34 cellular contexts compared by ENCODE assay signal in genomic region chr4:180994722-180995121, GRCh38.
"Had no signal": no experiment of that assay in that cellular context is flagged by ENCODE, and none has a peak within 500 bp of the region (broad histone marks: within the 10 kb centered on the region; RNA-seq: fewer than 3 reads in every experiment).

No MANE protein-coding gene starts in this region.

- H3K4me2 ChIP-seq: KMS-11 had no signal

- H3K27ac ChIP-seq: KMS-11 had no signal

- H3K4me3 ChIP-seq: MG63 had no signal

- H3K9ac ChIP-seq: KMS-11 had no signal

- H3K9me3 ChIP-seq: MG63 had no signal

- H3K36me3 ChIP-seq: MG63 had no signal

- H3K27me3 ChIP-seq: MG63 had no signal

- DNase-seq: Karpas-422, Kasumi-1, KBM-7, KG1, MG63, MM.1S, MV-4-11, NCI-H1048, NCI-H1092, NCI-H1092 treated with DMSO at 0.1 percent for 48 hours, NCI-H1105, NCI-H1105 treated with DMSO at 0.1 percent for 48 hours, NCI-H1417, NCI-H1417 treated with DMSO at 0.1 percent for 48 hours, NCI-H1436, NCI-H1436 treated with DMSO at 0.1 percent for 48 hours, NCI-H146, NCI-H1694, NCI-H1694 treated with DMSO at 0.1 percent for 48 hours, NCI-H187, NCI-H187 treated with DMSO at 0.1 percent for 48 hours, NCI-H2029, NCI-H2029 treated with DMSO at 0.1 percent for 48 hours, NCI-H2081, NCI-H2081 treated with DMSO at 0.1 percent for 48 hours, NCI-H2107, NCI-H2171, NCI-H2171 treated with DMSO at 0.1 percent for 48 hours, NCI-H2227 treated with DMSO at 0.1 percent for 48 hours, NCI-H226, NCI-H345, NCI-H446, NCI-H446 treated with DMSO at 0.1 percent for 48 hours had no signal
